In genomic region chr7:137934941-137935848, GRCh38 we compare ENCODE assay signal across 8 cellular contexts.
DNase-seq lines count a peak whose midpoint lies in the region; ATAC-seq lines count a peak whose summit lies in the region.

No MANE protein-coding gene starts in this region.

- H3K9me3 Mint-ChIP-seq in activated T-cell treated with anti-CD3 and anti-CD28 coated beads, Interleukin-2, amount 50 U/mL, for 24 hours, result no peaks in the 10 kb centered on the region
- H3K9me3 Mint-ChIP-seq in activated naive CD8-positive, alpha-beta T cell (ENCODE audit: low read depth), result no peaks in the 10 kb centered on the region

- no peaks in the 10 kb centered on the region for H3K27me3 Mint-ChIP-seq in activated T-cell treated with anti-CD3 and anti-CD28 coated beads, Interleukin-2, amount 50 U/mL, for 24 hours
- no peaks in the 10 kb centered on the region for H3K27me3 Mint-ChIP-seq in activated naive CD8-positive, alpha-beta T cell

- peaks cover 12% of the 10 kb centered on the region for H3K36me3 Mint-ChIP-seq in activated T-cell treated with anti-CD3 and anti-CD28 coated beads, Interleukin-2, amount 50 U/mL, for 24 hours (ENCODE audit: low read depth)
- H3K36me3 Mint-ChIP-seq in activated naive CD8-positive, alpha-beta T cell, result peaks cover 7% of the 10 kb centered on the region

- peaks cover 48% of the 10 kb centered on the region for H3K4me1 Mint-ChIP-seq in activated T-cell treated with anti-CD3 and anti-CD28 coated beads, Interleukin-2, amount 50 U/mL, for 24 hours (ENCODE audit: low read depth)
- peaks cover 31% of the 10 kb centered on the region for H3K4me1 Mint-ChIP-seq in activated naive CD8-positive, alpha-beta T cell (ENCODE audit: low read depth)

- peak; percentile 66 for ATAC-seq in HG03025 (IDR thresholded peaks at IDR 0.05; ENCODE audit: low FRiP score, unreplicated experiment)
- ATAC-seq in stimulated activated naive CD8-positive, alpha-beta T cell treated with anti-CD3 and anti-CD28 coated beads, Interleukin-15, Interleukin-2, amounts not matched to agents 100 U/mL and 50 U/mL, for 24 hours, result peak; percentile 62
- ATAC-seq in sciatic nerve, result no peak

- DNase-seq in activated T-cell treated with anti-CD3 and anti-CD28 coated beads, Interleukin-2, amount 50 U/mL, for 24 hours, result no peak
- DNase-seq in activated T-cell treated with anti-CD3 and anti-CD28 coated beads, Interleukin-2, amount 50 U/mL, for 1 hour, result no peak
- DNase-seq in stimulated activated naive CD8-positive, alpha-beta T cell treated with anti-CD3 and anti-CD28 coated beads, Interleukin-15, Interleukin-2, amounts not matched to agents 100 U/mL and 50 U/mL, for 24 hours, result no peak
- DNase-seq in stimulated activated CD8-positive, alpha-beta memory T cell treated with anti-CD3 and anti-CD28 coated beads, Interleukin-4, amount 100 ng/mL, for 48 hours, result no peak
- DNase-seq in sciatic nerve (ENCODE audit: low spot score), result no peak
- no peak for DNase-seq in NCI-H1417 (lab: John Stamatoyannopoulos, UW)

- H3K27ac Mint-ChIP-seq in activated T-cell treated with anti-CD3 and anti-CD28 coated beads, Interleukin-2, amount 50 U/mL, for 24 hours, result peak overlapping the region; percentile 96
- H3K27ac Mint-ChIP-seq in activated naive CD8-positive, alpha-beta T cell, result peak overlapping the region; percentile 93

- intact Hi-C loops in sciatic nerve (cut with DNase I), result no loop called here

- peak overlapping the region; percentile 76 for H3K4me3 Mint-ChIP-seq in activated T-cell treated with anti-CD3 and anti-CD28 coated beads, Interleukin-2, amount 50 U/mL, for 24 hours
- peak overlapping the region; percentile 73 for H3K4me3 Mint-ChIP-seq in activated naive CD8-positive, alpha-beta T cell
